Comparison of ENCODE assay signal across 17 cellular contexts in genomic region chr5:100797863-100798262, GRCh38.
A peak's percentile ranks its signal among the peaks of the same experiment; 100 is the strongest.
DNase-seq lines count a peak whose midpoint lies in the region; ATAC-seq and TF ChIP-seq lines count a peak whose summit lies in the region.
"Had no signal": no experiment of that assay in that cellular context is flagged by ENCODE, and none has a peak within 500 bp of the region (broad histone marks: within the 10 kb centered on the region; RNA-seq: fewer than 3 reads in every experiment).

No MANE protein-coding gene starts in this region.

- no peaks in the 10 kb centered on the region for H3K9me3 ChIP-seq in gastrocnemius medialis

- peak; percentile 84 for DNase-seq in ELR (ENCODE audit: low read depth)
- DNase-seq in RKO (ENCODE audit: low spot score), result peak; percentile 44
- peak; percentile 31 for DNase-seq in dedifferentiated amniotic fluid mesenchymal stem cell (ENCODE audit: extremely low spot score)
- peak; percentile 31 for DNase-seq in kidney epithelial cell (ENCODE audit: low read depth)
- no peak for DNase-seq in gastrocnemius medialis
- no peak for DNase-seq in activated CD4-positive, CD25-positive, alpha-beta regulatory T cell treated with anti-CD3 and anti-CD28 coated beads, Interleukin-2, amount 50 U/mL, for 72 hours
- no peak for DNase-seq in NCI-H345 treated with DMSO at 0.1 percent for 48 hours (lab: John Stamatoyannopoulos, UW; ENCODE audit: unreplicated experiment)
- no peak for DNase-seq in activated gamma-delta T cell treated with Interleukin-2 at 50 U/mL for 16 hours
- DNase-seq: activated naive CD4-positive, alpha-beta T cell treated with anti-CD3 and anti-CD28 coated beads for 36 hours; Caco-2; effector CD8-positive, alpha-beta T cell; GOT3; mesendoderm; NCI-H1417 treated with DMSO at 0.1 percent for 48 hours; NCI-H345; retina; SIG-M5 had no signal

- no peak for TF ChIP-seq POLR2A in gastrocnemius medialis (IDR thresholded peaks at IDR 0.05)

- no peaks in the 10 kb centered on the region for H3K4me1 ChIP-seq in gastrocnemius medialis
- H3K4me1 ChIP-seq: Caco-2 had no signal

- no peak overlapping the region for H3K27ac ChIP-seq in gastrocnemius medialis

- no peak for TF ChIP-seq CTCF in kidney epithelial cell (IDR thresholded peaks at IDR 0.05; ENCODE audit: insufficient read depth, low read length, poor library complexity, severe bottlenecking)
- TF ChIP-seq CTCF in gastrocnemius medialis (IDR thresholded peaks at IDR 0.05 in 4 of 5, conservative IDR thresholded peaks at IDR 0.05 in 1 of 5), result no peak

- no peak overlapping the region for H3K4me3 ChIP-seq in kidney epithelial cell (ENCODE audit: low read depth, low read length)
- H3K4me3 ChIP-seq in gastrocnemius medialis, result no peak overlapping the region

- no peaks in the 10 kb centered on the region for H3K36me3 ChIP-seq in kidney epithelial cell (ENCODE audit: control insufficient read depth, insufficient read depth, low read length)
- H3K36me3 ChIP-seq in gastrocnemius medialis, result no peaks in the 10 kb centered on the region

- ATAC-seq in gastrocnemius medialis, result no peak

- H3K27me3 ChIP-seq in kidney epithelial cell (ENCODE audit: control insufficient read depth, insufficient read depth, low read length) (no peaks in the 10 kb centered on the region), gastrocnemius medialis (no peaks in the 10 kb centered on the region)

- in situ Hi-C loops in gastrocnemius medialis (cut with MboI; ENCODE audit: low sequenced_read_pairs in 4 of 4), result no loop called here

- intact Hi-C loops in gastrocnemius medialis (cut with DNase I; ENCODE audit: low total_unique reads), result no loop called here

Comparison
In these comparisons a context has a peak if more than half of its experiments do, and no peak if none do; other contexts are left out.
1. DNase-seq: peak in ELR (single experiment), RKO (single experiment), dedifferentiated amniotic fluid mesenchymal stem cell (single experiment) and kidney epithelial cell (single experiment); none in gastrocnemius medialis (0 of 2), activated CD4-positive, CD25-positive, alpha-beta regulatory T cell treated with anti-CD3 and anti-CD28 coated beads, Interleukin-2, amount 50 U/mL, for 72 hours (single experiment), NCI-H345 treated with DMSO at 0.1 percent for 48 hours (single experiment) and activated gamma-delta T cell treated with Interleukin-2 at 50 U/mL for 16 hours (single experiment).